Comparison of ENCODE assay signal across 1 cellular context in the genomic region with DNA sequence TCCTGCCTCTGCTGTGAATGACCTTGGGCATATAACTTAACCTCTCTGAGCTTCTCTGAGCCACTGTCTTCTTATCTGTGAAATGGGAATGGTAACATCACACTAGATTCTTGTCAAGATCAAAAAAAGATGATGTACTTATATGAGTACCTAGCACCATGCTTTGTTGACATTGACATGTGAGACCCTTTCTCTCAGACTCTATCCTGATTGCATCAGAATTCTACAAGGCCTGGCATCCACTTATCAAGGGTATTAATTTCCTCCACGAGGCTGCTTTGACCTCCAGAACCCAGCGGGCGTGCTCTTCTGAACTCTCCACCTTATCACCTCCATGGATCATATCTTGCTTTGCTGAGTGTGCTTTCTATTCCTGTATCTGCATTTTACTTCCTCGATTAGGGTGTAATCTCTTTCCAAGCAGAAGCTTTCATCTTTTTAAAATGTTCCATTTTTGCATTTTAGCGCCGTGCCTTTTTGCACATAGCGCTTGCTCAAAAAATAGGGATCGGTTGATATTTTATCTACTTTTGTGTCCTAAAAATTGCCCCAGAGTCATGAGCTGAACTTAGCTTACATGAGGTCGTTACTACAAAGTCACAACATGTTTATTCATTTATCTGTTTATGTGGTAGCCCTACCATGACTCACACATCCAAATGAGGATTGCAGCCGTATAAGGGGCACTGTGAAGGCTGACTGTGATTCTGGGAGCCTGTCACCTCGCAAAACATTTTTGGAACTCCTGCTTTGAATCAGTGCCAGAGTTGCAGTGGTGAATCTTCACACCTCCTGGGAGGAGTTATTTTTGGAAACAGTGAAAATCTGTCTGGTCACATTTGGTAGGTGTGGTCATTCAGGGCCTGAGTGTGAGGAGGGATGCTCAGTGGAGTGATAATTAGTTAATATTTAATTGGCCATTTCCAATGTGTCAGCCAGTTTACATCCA.
TF ChIP-seq lines count a peak whose summit lies in the region.

No MANE protein-coding gene starts in this region.

TF ChIP-seq in K562, 482 proteins besides CTCF, POLR2A, EP300 and RAD21 (continued from another document and continues in another):
- TF ChIP-seq, protein P1, sequence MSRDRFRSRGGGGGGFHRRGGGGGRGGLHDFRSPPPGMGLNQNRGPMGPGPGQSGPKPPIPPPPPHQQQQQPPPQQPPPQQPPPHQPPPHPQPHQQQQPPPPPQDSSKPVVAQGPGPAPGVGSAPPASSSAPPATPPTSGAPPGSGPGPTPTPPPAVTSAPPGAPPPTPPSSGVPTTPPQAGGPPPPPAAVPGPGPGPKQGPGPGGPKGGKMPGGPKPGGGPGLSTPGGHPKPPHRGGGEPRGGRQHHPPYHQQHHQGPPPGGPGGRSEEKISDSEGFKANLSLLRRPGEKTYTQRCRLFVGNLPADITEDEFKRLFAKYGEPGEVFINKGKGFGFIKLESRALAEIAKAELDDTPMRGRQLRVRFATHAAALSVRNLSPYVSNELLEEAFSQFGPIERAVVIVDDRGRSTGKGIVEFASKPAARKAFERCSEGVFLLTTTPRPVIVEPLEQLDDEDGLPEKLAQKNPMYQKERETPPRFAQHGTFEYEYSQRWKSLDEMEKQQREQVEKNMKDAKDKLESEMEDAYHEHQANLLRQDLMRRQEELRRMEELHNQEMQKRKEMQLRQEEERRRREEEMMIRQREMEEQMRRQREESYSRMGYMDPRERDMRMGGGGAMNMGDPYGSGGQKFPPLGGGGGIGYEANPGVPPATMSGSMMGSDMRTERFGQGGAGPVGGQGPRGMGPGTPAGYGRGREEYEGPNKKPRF (IDR thresholded peaks at IDR 0.05; ENCODE audit: low read depth, low read length): no peak
- TF ChIP-seq, protein P2, sequence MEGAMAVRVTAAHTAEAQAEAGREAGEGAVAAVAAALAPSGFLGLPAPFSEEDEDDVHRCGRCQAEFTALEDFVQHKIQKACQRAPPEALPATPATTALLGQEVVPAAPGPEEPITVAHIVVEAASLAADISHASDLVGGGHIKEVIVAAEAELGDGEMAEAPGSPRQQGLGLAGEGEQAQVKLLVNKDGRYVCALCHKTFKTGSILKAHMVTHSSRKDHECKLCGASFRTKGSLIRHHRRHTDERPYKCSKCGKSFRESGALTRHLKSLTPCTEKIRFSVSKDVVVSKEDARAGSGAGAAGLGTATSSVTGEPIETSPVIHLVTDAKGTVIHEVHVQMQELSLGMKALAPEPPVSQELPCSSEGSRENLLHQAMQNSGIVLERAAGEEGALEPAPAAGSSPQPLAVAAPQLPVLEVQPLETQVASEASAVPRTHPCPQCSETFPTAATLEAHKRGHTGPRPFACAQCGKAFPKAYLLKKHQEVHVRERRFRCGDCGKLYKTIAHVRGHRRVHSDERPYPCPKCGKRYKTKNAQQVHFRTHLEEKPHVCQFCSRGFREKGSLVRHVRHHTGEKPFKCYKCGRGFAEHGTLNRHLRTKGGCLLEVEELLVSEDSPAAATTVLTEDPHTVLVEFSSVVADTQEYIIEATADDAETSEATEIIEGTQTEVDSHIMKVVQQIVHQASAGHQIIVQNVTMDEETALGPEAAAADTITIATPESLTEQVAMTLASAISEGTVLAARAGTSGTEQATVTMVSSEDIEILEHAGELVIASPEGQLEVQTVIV (CRISPR knock-in tag; IDR thresholded peaks at IDR 0.05; ENCODE audit: borderline replicate concordance): no peak
- TF ChIP-seq, protein P3, sequence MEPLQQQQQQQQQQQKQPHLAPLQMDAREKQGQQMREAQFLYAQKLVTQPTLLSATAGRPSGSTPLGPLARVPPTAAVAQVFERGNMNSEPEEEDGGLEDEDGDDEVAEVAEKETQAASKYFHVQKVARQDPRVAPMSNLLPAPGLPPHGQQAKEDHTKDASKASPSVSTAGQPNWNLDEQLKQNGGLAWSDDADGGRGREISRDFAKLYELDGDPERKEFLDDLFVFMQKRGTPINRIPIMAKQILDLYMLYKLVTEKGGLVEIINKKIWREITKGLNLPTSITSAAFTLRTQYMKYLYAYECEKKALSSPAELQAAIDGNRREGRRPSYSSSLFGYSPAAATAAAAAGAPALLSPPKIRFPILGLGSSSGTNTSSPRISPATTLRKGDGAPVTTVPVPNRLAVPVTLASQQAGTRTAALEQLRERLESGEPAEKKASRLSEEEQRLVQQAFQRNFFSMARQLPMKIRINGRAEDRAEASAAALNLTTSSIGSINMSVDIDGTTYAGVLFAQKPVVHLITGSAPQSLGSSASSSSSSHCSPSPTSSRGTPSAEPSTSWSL (CRISPR knock-in tag; IDR thresholded peaks at IDR 0.05; ENCODE audit: borderline replicate concordance): no peak
- TF ChIP-seq ZFP36 (IDR thresholded peaks at IDR 0.05; ENCODE audit: low read depth, low read length, partially characterized antibody) (no peak), ZNF79 (CRISPR knock-in tag; IDR thresholded peaks at IDR 0.05; ENCODE audit: low read depth) (no peak), EHMT2 (IDR thresholded peaks at IDR 0.05) (no peak), CHD4 (IDR thresholded peaks at IDR 0.05; ENCODE audit: insufficient read depth, insufficient replicate concordance, low read depth, low read length, poor library complexity, severe bottlenecking) (no peak), TCF7 (IDR thresholded peaks at IDR 0.05; ENCODE audit: borderline replicate concordance) (no peak), ZNF766 (CRISPR knock-in tag; conservative IDR thresholded peaks at IDR 0.05) (no peak; the same call in 1 of the 2 replicates), MTA2 (IDR thresholded peaks at IDR 0.05; ENCODE audit: low read depth) (peak; percentile 28; the same call in 1 of the 2 replicates), ATF1 (CRISPR knock-in tag; IDR thresholded peaks at IDR 0.05) (no peak), ATF1 (tag; IDR thresholded peaks at IDR 0.05) (0 out of 2 replicates have a peak, but pooled peaks have one; percentile 6), BCOR (IDR thresholded peaks at IDR 0.05) (peak; percentile 55; the same call in 1 of the 2 replicates), HNRNPLL (IDR thresholded peaks at IDR 0.05; ENCODE audit: low read depth, low read length, poor library complexity, severe bottlenecking) (no peak), ETV1 (tag; conservative IDR thresholded peaks at IDR 0.05; ENCODE audit: low read depth) (no peak; the same call in 1 of the 2 replicates), JUND (IDR thresholded peaks at IDR 0.05; ENCODE audit: borderline replicate concordance, low read depth, low read length) (peak; percentile 68), JUND (tag; IDR thresholded peaks at IDR 0.05; ENCODE audit: borderline replicate concordance, low read depth, low read length) (peak; percentile 61; the same call in 2 of the 3 replicates), TAL1 (IDR thresholded peaks at IDR 0.05) (peak; percentile 75), ZBTB7A (IDR thresholded peaks at IDR 0.05; ENCODE audit: borderline replicate concordance, control insufficient read depth, low read depth, low read length) (no peak), ASH1L (IDR thresholded peaks at IDR 0.05; ENCODE audit: borderline replicate concordance, low read depth, partially characterized antibody) (no peak), MAFG (tag; conservative IDR thresholded peaks at IDR 0.05) (peak; percentile 69)
- TF ChIP-seq, protein P4, sequence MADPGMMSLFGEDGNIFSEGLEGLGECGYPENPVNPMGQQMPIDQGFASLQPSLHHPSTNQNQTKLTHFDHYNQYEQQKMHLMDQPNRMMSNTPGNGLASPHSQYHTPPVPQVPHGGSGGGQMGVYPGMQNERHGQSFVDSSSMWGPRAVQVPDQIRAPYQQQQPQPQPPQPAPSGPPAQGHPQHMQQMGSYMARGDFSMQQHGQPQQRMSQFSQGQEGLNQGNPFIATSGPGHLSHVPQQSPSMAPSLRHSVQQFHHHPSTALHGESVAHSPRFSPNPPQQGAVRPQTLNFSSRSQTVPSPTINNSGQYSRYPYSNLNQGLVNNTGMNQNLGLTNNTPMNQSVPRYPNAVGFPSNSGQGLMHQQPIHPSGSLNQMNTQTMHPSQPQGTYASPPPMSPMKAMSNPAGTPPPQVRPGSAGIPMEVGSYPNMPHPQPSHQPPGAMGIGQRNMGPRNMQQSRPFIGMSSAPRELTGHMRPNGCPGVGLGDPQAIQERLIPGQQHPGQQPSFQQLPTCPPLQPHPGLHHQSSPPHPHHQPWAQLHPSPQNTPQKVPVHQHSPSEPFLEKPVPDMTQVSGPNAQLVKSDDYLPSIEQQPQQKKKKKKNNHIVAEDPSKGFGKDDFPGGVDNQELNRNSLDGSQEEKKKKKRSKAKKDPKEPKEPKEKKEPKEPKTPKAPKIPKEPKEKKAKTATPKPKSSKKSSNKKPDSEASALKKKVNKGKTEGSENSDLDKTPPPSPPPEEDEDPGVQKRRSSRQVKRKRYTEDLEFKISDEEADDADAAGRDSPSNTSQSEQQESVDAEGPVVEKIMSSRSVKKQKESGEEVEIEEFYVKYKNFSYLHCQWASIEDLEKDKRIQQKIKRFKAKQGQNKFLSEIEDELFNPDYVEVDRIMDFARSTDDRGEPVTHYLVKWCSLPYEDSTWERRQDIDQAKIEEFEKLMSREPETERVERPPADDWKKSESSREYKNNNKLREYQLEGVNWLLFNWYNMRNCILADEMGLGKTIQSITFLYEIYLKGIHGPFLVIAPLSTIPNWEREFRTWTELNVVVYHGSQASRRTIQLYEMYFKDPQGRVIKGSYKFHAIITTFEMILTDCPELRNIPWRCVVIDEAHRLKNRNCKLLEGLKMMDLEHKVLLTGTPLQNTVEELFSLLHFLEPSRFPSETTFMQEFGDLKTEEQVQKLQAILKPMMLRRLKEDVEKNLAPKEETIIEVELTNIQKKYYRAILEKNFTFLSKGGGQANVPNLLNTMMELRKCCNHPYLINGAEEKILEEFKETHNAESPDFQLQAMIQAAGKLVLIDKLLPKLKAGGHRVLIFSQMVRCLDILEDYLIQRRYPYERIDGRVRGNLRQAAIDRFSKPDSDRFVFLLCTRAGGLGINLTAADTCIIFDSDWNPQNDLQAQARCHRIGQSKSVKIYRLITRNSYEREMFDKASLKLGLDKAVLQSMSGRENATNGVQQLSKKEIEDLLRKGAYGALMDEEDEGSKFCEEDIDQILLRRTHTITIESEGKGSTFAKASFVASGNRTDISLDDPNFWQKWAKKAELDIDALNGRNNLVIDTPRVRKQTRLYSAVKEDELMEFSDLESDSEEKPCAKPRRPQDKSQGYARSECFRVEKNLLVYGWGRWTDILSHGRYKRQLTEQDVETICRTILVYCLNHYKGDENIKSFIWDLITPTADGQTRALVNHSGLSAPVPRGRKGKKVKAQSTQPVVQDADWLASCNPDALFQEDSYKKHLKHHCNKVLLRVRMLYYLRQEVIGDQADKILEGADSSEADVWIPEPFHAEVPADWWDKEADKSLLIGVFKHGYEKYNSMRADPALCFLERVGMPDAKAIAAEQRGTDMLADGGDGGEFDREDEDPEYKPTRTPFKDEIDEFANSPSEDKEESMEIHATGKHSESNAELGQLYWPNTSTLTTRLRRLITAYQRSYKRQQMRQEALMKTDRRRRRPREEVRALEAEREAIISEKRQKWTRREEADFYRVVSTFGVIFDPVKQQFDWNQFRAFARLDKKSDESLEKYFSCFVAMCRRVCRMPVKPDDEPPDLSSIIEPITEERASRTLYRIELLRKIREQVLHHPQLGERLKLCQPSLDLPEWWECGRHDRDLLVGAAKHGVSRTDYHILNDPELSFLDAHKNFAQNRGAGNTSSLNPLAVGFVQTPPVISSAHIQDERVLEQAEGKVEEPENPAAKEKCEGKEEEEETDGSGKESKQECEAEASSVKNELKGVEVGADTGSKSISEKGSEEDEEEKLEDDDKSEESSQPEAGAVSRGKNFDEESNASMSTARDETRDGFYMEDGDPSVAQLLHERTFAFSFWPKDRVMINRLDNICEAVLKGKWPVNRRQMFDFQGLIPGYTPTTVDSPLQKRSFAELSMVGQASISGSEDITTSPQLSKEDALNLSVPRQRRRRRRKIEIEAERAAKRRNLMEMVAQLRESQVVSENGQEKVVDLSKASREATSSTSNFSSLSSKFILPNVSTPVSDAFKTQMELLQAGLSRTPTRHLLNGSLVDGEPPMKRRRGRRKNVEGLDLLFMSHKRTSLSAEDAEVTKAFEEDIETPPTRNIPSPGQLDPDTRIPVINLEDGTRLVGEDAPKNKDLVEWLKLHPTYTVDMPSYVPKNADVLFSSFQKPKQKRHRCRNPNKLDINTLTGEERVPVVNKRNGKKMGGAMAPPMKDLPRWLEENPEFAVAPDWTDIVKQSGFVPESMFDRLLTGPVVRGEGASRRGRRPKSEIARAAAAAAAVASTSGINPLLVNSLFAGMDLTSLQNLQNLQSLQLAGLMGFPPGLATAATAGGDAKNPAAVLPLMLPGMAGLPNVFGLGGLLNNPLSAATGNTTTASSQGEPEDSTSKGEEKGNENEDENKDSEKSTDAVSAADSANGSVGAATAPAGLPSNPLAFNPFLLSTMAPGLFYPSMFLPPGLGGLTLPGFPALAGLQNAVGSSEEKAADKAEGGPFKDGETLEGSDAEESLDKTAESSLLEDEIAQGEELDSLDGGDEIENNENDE (IDR thresholded peaks at IDR 0.05; ENCODE audit: low read depth, low read length): no peak
- TF ChIP-seq, protein P5, sequence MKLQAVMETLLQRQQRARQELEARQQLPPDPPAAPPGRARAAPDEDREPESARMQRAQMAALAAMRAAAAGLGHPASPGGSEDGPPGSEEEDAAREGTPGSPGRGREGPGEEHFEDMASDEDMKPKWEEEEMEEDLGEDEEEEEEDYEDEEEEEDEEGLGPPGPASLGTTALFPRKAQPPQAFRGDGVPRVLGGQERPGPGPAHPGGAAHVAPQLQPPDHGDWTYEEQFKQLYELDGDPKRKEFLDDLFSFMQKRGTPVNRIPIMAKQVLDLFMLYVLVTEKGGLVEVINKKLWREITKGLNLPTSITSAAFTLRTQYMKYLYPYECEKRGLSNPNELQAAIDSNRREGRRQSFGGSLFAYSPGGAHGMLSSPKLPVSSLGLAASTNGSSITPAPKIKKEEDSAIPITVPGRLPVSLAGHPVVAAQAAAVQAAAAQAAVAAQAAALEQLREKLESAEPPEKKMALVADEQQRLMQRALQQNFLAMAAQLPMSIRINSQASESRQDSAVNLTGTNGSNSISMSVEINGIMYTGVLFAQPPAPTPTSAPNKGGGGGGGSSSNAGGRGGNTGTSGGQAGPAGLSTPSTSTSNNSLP (IDR thresholded peaks at IDR 0.05; ENCODE audit: borderline replicate concordance, low read depth, low read length): 0 out of 2 replicates have a peak, but pooled peaks have one; percentile 38
- TF ChIP-seq, protein P6, sequence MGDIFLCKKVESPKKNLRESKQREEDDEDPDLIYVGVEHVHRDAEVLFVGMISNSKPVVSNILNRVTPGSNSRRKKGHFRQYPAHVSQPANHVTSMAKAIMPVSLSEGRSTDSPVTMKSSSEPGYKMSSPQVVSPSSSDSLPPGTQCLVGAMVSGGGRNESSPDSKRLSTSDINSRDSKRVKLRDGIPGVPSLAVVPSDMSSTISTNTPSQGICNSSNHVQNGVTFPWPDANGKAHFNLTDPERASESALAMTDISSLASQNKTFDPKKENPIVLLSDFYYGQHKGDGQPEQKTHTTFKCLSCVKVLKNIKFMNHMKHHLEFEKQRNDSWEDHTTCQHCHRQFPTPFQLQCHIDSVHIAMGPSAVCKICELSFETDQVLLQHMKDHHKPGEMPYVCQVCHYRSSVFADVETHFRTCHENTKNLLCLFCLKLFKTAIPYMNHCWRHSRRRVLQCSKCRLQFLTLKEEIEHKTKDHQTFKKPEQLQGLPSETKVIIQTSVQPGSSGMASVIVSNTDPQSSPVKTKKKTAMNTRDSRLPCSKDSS (IDR thresholded peaks at IDR 0.05; ENCODE audit: low read depth, partially characterized antibody): no peak
- TF ChIP-seq, protein P7, sequence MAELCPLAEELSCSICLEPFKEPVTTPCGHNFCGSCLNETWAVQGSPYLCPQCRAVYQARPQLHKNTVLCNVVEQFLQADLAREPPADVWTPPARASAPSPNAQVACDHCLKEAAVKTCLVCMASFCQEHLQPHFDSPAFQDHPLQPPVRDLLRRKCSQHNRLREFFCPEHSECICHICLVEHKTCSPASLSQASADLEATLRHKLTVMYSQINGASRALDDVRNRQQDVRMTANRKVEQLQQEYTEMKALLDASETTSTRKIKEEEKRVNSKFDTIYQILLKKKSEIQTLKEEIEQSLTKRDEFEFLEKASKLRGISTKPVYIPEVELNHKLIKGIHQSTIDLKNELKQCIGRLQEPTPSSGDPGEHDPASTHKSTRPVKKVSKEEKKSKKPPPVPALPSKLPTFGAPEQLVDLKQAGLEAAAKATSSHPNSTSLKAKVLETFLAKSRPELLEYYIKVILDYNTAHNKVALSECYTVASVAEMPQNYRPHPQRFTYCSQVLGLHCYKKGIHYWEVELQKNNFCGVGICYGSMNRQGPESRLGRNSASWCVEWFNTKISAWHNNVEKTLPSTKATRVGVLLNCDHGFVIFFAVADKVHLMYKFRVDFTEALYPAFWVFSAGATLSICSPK (IDR thresholded peaks at IDR 0.05; ENCODE audit: borderline replicate concordance): no peak
